ENCODE assay signal across 8 cellular contexts in genomic region chr13:46665243-46665629, GRCh38.
DNase-seq lines count a peak whose midpoint lies in the region; ATAC-seq and TF ChIP-seq lines count a peak whose summit lies in the region.
"Had no signal": no experiment of that assay in that cellular context is flagged by ENCODE, and none has a peak within 500 bp of the region (broad histone marks: within the 10 kb centered on the region; RNA-seq: fewer than 3 reads in every experiment).

No MANE protein-coding gene starts in this region.

- H3K4me3 ChIP-seq in DND-41 (ENCODE audit: low read depth in 1 of 2, low read length in 2 of 2) (no peak overlapping the region), PC-3 (ENCODE audit: low read length) (no peak overlapping the region), skeletal muscle satellite cell (ENCODE audit: low read length) (no peak overlapping the region), H7 (ENCODE audit: insufficient read depth, low read depth, low read length) (no peak overlapping the region)
- H3K4me3 ChIP-seq: K562 had no signal

- H3K36me3 ChIP-seq in DND-41 (ENCODE audit: insufficient read depth, low read length) (peaks cover 15% of the 10 kb centered on the region), PC-3 (ENCODE audit: low read depth, low read length) (no peaks in the 10 kb centered on the region), skeletal muscle satellite cell (ENCODE audit: insufficient read depth, low read length) (no peaks in the 10 kb centered on the region), H7 (replicated peaks; ENCODE audit: control insufficient read depth, insufficient read depth, low read length) (no peaks in the 10 kb centered on the region)

- peaks cover 38% of the 10 kb centered on the region for H3K4me1 ChIP-seq in DND-41 (ENCODE audit: insufficient read depth, low read length)
- peaks cover 26% of the 10 kb centered on the region for H3K4me1 ChIP-seq in PC-3 (ENCODE audit: insufficient read depth, low read length)
- peaks cover 41% of the 10 kb centered on the region for H3K4me1 ChIP-seq in skeletal muscle satellite cell (ENCODE audit: control insufficient read depth, insufficient read depth, low read length)

- TF ChIP-seq CTCF in DND-41 (IDR thresholded peaks at IDR 0.05; ENCODE audit: borderline replicate concordance, extremely low read depth, low read length, poor library complexity, severe bottlenecking) (no peak), PC-3 (conservative IDR thresholded peaks at IDR 0.05; ENCODE audit: low read depth, low read length) (no peak)

- H3K79me2 ChIP-seq in DND-41 (ENCODE audit: insufficient read depth, low read length), result peaks cover 72% of the 10 kb centered on the region
- peaks cover 10% of the 10 kb centered on the region; the same call in 1 of the 2 replicates for H3K79me2 ChIP-seq in PC-3 (ENCODE audit: low read length)

- H4K20me1 ChIP-seq in DND-41 (ENCODE audit: insufficient read depth, low read length) (peaks cover 23% of the 10 kb centered on the region), PC-3 (ENCODE audit: low read length) (peaks cover 4% of the 10 kb centered on the region; the same call in 1 of the 2 replicates)

- H2AFZ ChIP-seq in DND-41 (ENCODE audit: low read depth, low read length), result no peak overlapping the region
- no peak overlapping the region for H2AFZ ChIP-seq in PC-3 (ENCODE audit: low read length)

- H3K9ac ChIP-seq in DND-41 (ENCODE audit: low read depth, low read length) (no peak overlapping the region), PC-3 (ENCODE audit: low read length) (no peak overlapping the region), skeletal muscle satellite cell (ENCODE audit: low read depth, low read length) (no peak overlapping the region)

- TF ChIP-seq POLR2A in erythroblast (IDR thresholded peaks at IDR 0.05; ENCODE audit: low read length), result no peak

- BruUV-seq in PC-3 (replicated peaks; lab: Mats Ljungman, UMichigan), result no TSS peak

- peaks cover 3% of the 10 kb centered on the region for H3F3A ChIP-seq in PC-3 (ENCODE audit: low read length, unreplicated experiment)

- no peaks in the 10 kb centered on the region for H3K9me3 ChIP-seq in DND-41 (ENCODE audit: insufficient read depth, low read length, severe bottlenecking)
- H3K9me3 ChIP-seq in PC-3 (ENCODE audit: low read length), result no peaks in the 10 kb centered on the region
- no peaks in the 10 kb centered on the region for H3K9me3 ChIP-seq in skeletal muscle satellite cell (replicated peaks; ENCODE audit: low read length)

- H3K4me2 ChIP-seq in DND-41 (ENCODE audit: insufficient read depth, low read length) (no peak overlapping the region), PC-3 (ENCODE audit: low read length) (peak overlapping the region; percentile 51), skeletal muscle satellite cell (ENCODE audit: low read length) (peak overlapping the region; percentile 43)

- H3K27ac ChIP-seq in DND-41 (ENCODE audit: low read length), result 0 out of 2 replicates have a peak overlapping the region, but pooled peaks have one; percentile 6
- peak overlapping the region; percentile 76 for H3K27ac ChIP-seq in PC-3 (ENCODE audit: low read length)
- H3K27ac ChIP-seq in epithelial cell of prostate, result peak overlapping the region; percentile 26

- no peaks in the 10 kb centered on the region for H3K9me2 ChIP-seq in PC-3 (replicated peaks; ENCODE audit: low read length)

- POLR2A ChIA-PET in PC-3 (lab: Charles Lee; ENCODE audit: unreplicated experiment), result interaction anchor here (0.6 kb wide), 1 partner anchor 1610 kb away, joined by 3 read pairs; no protein-coding TSS in a partner anchor

- intact Hi-C loops in PC-3 (cut with micrococcal nuclease), result loop anchor here (10.0 kb wide), 1 partner anchor 110 kb away; the partner anchor contains the start of gene LRCH1

- DNase-seq in DND-41, result no peak
- DNase-seq in PC-3, result no peak
- no peak for DNase-seq in epithelial cell of prostate (ENCODE audit: low read depth, low spot score)
- no peak for DNase-seq in H7
- no peak for DNase-seq in erythroblast (lab: John Stamatoyannopoulos, UW)

- H3K27me3 ChIP-seq in DND-41 (ENCODE audit: insufficient read depth, low read length, poor library complexity) (no peaks in the 10 kb centered on the region), PC-3 (ENCODE audit: low read length) (no peaks in the 10 kb centered on the region), skeletal muscle satellite cell (ENCODE audit: control insufficient read depth, insufficient read depth, low read length) (no peaks in the 10 kb centered on the region), H7 (ENCODE audit: control insufficient read depth, insufficient read depth, low read length) (no peaks in the 10 kb centered on the region)

- ATAC-seq in DND-41 (ENCODE audit: insufficient read depth, low read depth), result no peak
- ATAC-seq in PC-3, result no peak
- ATAC-seq in GM19395 (IDR thresholded peaks at IDR 0.05; ENCODE audit: unreplicated experiment), result no peak
- ATAC-seq: K562 had no signal

- CTCF ChIA-PET in PC-3 (lab: Charles Lee), result no interaction called here

Comparison
In these comparisons a context has a peak if more than half of its experiments do, and no peak if none do; other contexts are left out.
1. H3K27ac ChIP-seq: peak in every context shown above with its lines; median percentile 76 in PC-3; 26 in epithelial cell of prostate; 6 in DND-41.